ENCODE assay signal across 23 cellular contexts in the genomic region with DNA sequence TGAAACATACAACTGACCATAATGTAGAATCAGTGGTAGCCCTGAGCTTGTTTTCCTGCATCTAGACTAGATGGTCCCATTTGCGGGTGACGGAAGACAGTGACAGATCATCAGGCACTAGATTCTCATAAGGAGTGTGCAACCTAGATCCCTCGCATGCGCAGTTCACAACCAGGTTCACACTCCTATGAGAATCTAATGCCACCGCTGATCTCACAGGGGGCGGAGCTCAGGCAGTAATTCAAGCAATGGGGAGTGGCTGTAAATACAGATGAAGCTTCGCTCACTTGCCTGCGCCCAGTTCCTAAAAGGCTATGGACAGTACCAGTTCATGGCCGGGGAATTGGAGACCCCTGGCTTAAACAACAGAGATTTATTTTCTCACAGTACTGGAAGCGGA.
DNase-seq lines count a peak whose midpoint lies in the region; ATAC-seq, FAIRE-seq and TF ChIP-seq lines count a peak whose summit lies in the region.
"Had no signal": no experiment of that assay in that cellular context is flagged by ENCODE, and none has a peak within 500 bp of the region (broad histone marks: within the 10 kb centered on the region; RNA-seq: fewer than 3 reads in every experiment).

No MANE protein-coding gene starts in this region.

- H3K79me2 ChIP-seq in K562 (ENCODE audit: control insufficient read depth, insufficient read depth, low read length) (no peaks in the 10 kb centered on the region), hepatocyte (no peaks in the 10 kb centered on the region)

- ATAC-seq in K562: peak; percentile 63
- ATAC-seq: A549, GM12878 had no signal

- H2AFZ ChIP-seq in K562 (ENCODE audit: low read depth, low read length): no peak overlapping the region
- no peak overlapping the region for H2AFZ ChIP-seq in hepatocyte

- H3K36me3 ChIP-seq in K562 (ENCODE audit: control insufficient read depth, insufficient read depth, low read length): no peaks in the 10 kb centered on the region
- H3K36me3 ChIP-seq in hepatocyte (replicated peaks; ENCODE audit: insufficient read depth, low read depth): no peaks in the 10 kb centered on the region
- H3K36me3 ChIP-seq: BE2C, BLaER1 had no signal

- H3K9ac ChIP-seq in K562 (ENCODE audit: insufficient read depth in 1 of 2, low read depth in 2 of 2, low read length in 2 of 2): no peak overlapping the region
- H3K9ac ChIP-seq: BLaER1 had no signal

- no peak for TF ChIP-seq POLR2A in K562 (conservative IDR thresholded peaks at IDR 0.05)

- CTCF ChIA-PET in K562 (lab: Yijun Ruan, JAX; ENCODE audit: low intra/inter-chr PET ratio): no interaction called here

- no peaks in the 10 kb centered on the region for H3K9me1 ChIP-seq in K562 (ENCODE audit: control insufficient read depth, insufficient read depth, low read length)

- no peaks in the 10 kb centered on the region for H3K27me3 ChIP-seq in K562 (ENCODE audit: control insufficient read depth in 2 of 2, insufficient read depth in 2 of 2, low read length in 2 of 2)
- H3K27me3 ChIP-seq in hepatocyte: no peaks in the 10 kb centered on the region
- H3K27me3 ChIP-seq: BE2C, BLaER1 had no signal

- no peak for TF ChIP-seq EP300 in K562 (IDR thresholded peaks at IDR 0.05; ENCODE audit: low read length)

- TF ChIP-seq RAD21 in K562 (CRISPR knock-in tag; conservative IDR thresholded peaks at IDR 0.05 in 1 of 2, IDR thresholded peaks at IDR 0.05 in 1 of 2): no peak

- no peaks in the 10 kb centered on the region for H3K9me2 ChIP-seq in hepatocyte (replicated peaks; ENCODE audit: insufficient read depth)

- H3K4me1 ChIP-seq in K562 (replicated peaks in 1 of 2; ENCODE audit: control insufficient read depth in 2 of 2, insufficient read depth in 2 of 2, low read length in 2 of 2): no peaks in the 10 kb centered on the region
- no peaks in the 10 kb centered on the region for H3K4me1 ChIP-seq in hepatocyte (ENCODE audit: insufficient read depth)
- H3K4me1 ChIP-seq: A549, BE2C, BLaER1, Caco-2 had no signal

- no peak for FAIRE-seq in K562 (lab: Jason Lieb, UNC)
- FAIRE-seq: A549, D721Med, G401.6, GM12878, GM12892, GM18507 had no signal

- in situ Hi-C loops in K562 (cut with MboI): no loop called here

- DNase-seq in RPMI8226 (peak; percentile 12), K562 (ENCODE audit: extremely low read depth in 1 of 4, low spot score in 3 of 4) (peak in 1 of 4 experiments; percentile 29), islet precursor cell (peak; percentile 9), AG08395 (ENCODE audit: low spot score) (no peak), hepatocyte (ENCODE audit: low spot score) (no peak), GM03348 (ENCODE audit: low spot score) (no peak)
- DNase-seq: BE2C; C1 segment of cervical spinal cord; Caco-2; Calu3; CD4-positive, alpha-beta memory T cell; CD4-positive, CD25-positive, alpha-beta regulatory T cell; CD8-positive, alpha-beta memory T cell; DMS79 treated with DMSO at 0.1 percent for 48 hours; GF-D8 had no signal

- BruUV-seq in K562 (replicated peaks; lab: Mats Ljungman, UMichigan): no TSS peak

- H4K20me1 ChIP-seq in K562 (replicated peaks; ENCODE audit: control insufficient read depth, insufficient read depth, low read length) (no peaks in the 10 kb centered on the region), hepatocyte (ENCODE audit: insufficient read depth, poor library complexity, severe bottlenecking) (no peaks in the 10 kb centered on the region)
- H4K20me1 ChIP-seq: BLaER1 had no signal

- 3% methylated on average over 9 of the region's 10 CpGs for WGBS in K562 (ENCODE audit: insufficient coverage, low coverage, missing lambda C conversion rate)
- WGBS in hepatocyte (ENCODE audit: low lambda C conversion rate, missing lambda C conversion rate): 87% methylated on average over 10 of the region's 10 CpGs

- H3K27ac ChIP-seq in K562 (ENCODE audit: extremely low read depth, low read depth, low read length) (no peak overlapping the region), hepatocyte (no peak overlapping the region)
- H3K27ac ChIP-seq: 22Rv1, A549, BLaER1 had no signal

- H3K4me2 ChIP-seq in K562 (ENCODE audit: insufficient read depth, low read length): no peak overlapping the region
- no peak overlapping the region for H3K4me2 ChIP-seq in hepatocyte
- H3K4me2 ChIP-seq: A549, BLaER1 had no signal

- POLR2A ChIA-PET in K562 (lab: Yijun Ruan, JAX): no interaction called here

- H3K4me3 ChIP-seq in K562: no peak overlapping the region
- H3K4me3 ChIP-seq in hepatocyte: no peak overlapping the region
- H3K4me3 ChIP-seq: A549, BLaER1, GM12878 had no signal

- intact Hi-C loops in K562 (cut with micrococcal nuclease): no loop called here

- H3K9me3 ChIP-seq in K562 (replicated peaks; ENCODE audit: control insufficient read depth, insufficient read depth, low read depth, low read length) (no peaks in the 10 kb centered on the region), hepatocyte (ENCODE audit: low read depth) (no peaks in the 10 kb centered on the region)
- H3K9me3 ChIP-seq: A549, BE2C, Caco-2 had no signal

- TF ChIP-seq CTCF in K562 (IDR thresholded peaks at IDR 0.05 in 2 of 3, conservative IDR thresholded peaks at IDR 0.05 in 1 of 3; ENCODE audit: insufficient read depth in 2 of 3, low read depth in 1 of 3, low read length in 3 of 3) (no peak), hepatocyte (IDR thresholded peaks at IDR 0.05; ENCODE audit: poor library complexity) (no peak)

TF ChIP-seq in K562, 482 proteins besides CTCF, POLR2A, EP300 and RAD21:
- no peak for TF ChIP-seq SMC3 (conservative IDR thresholded peaks at IDR 0.05; ENCODE audit: insufficient read depth, low read depth, low read length)
- TF ChIP-seq NRF1 (conservative IDR thresholded peaks at IDR 0.05 in 1 of 2, IDR thresholded peaks at IDR 0.05 in 1 of 2): peak; percentile 86 to 88
TF ChIP-seq in K562: peak in this region for 1.

Comparison
In these comparisons a context has a peak if more than half of its experiments do, and no peak if none do; other contexts are left out.
1. DNase-seq: peak in RPMI8226 (single experiment) and islet precursor cell (single experiment); none in AG08395 (single experiment), hepatocyte (single experiment) and GM03348 (single experiment).